24 cellular contexts compared by ENCODE assay signal in genomic region chr4:141080668-141081067, GRCh38. TPM values are rescaled to one million over a fixed set of nuclear protein-coding genes. Genes with fewer than 3 reads are reported as not detected.
"Had no signal": no experiment of that assay in that cellular context is flagged by ENCODE, and none has a peak within 500 bp of the region (broad histone marks: within the 10 kb centered on the region; RNA-seq: fewer than 3 reads in every experiment).

No MANE protein-coding gene starts in this region.

- H3K27me3 ChIP-seq: brain microvascular endothelial cell, left lung, right lobe of liver, uterus had no signal

- H3K4me3 ChIP-seq: left lung, lung, right lobe of liver, skin epidermis, thoracic aorta, uterus had no signal

- DNase-seq: activated CD4-positive, alpha-beta T cell treated with anti-CD3 and anti-CD28 coated beads for 36 hours; activated CD4-positive, CD25-positive, alpha-beta regulatory T cell; activated CD8-positive, alpha-beta memory T cell treated with anti-CD3 and anti-CD28 coated beads, Interleukin-2, amount 10 ng/mL, durations not matched to agents 7 days and 5 days; activated CD8-positive, alpha-beta T cell treated with anti-CD3 and anti-CD28 coated beads, Interleukin-2, amount 10 ng/mL, durations not matched to agents 7 days and 5 days; activated naive CD4-positive, alpha-beta T cell; activated T-cell treated with anti-CD3 and anti-CD28 coated beads, Interleukin-2, amount 50 U/mL, for 72 hours; brain microvascular endothelial cell; endodermal cell; foreskin melanocyte; left lung; mesendoderm; natural killer cell; right lobe of liver; stimulated activated CD4-positive, alpha-beta T cell treated with anti-CD3 and anti-CD28 coated beads, Interleukin-12 subunit alpha, Interleukin-12 subunit beta, amount 100 ng/mL, for 4 hours; stimulated activated CD4-positive, alpha-beta T cell treated with anti-CD3 and anti-CD28 coated beads, Interleukin-4, amount 100 ng/mL, for 24 hours; T-cell; trophoblast cell; uterus had no signal

- H3K4me1 ChIP-seq: left lung, right lobe of liver had no signal

- H3K36me3 ChIP-seq: brain microvascular endothelial cell, left lung, right lobe of liver, thoracic aorta, uterus had no signal

- H3K9me3 ChIP-seq: left lung, right lobe of liver, thoracic aorta, uterus had no signal

- ATAC-seq: activated CD4-positive, alpha-beta T cell treated with anti-CD3 and anti-CD28 coated beads for 36 hours; activated CD8-positive, alpha-beta memory T cell treated with anti-CD3 and anti-CD28 coated beads, Interleukin-2, amount 10 ng/mL, durations not matched to agents 7 days and 5 days; activated CD8-positive, alpha-beta T cell treated with anti-CD3 and anti-CD28 coated beads, Interleukin-2, amount 10 ng/mL, durations not matched to agents 7 days and 5 days; activated T-cell treated with anti-CD3 and anti-CD28 coated beads, Interleukin-2, amount 50 U/mL, for 72 hours; esophagus mucosa; left lung; natural killer cell; right lobe of liver; stimulated activated effector memory CD8-positive, alpha-beta T cell treated with anti-CD3 and anti-CD28 coated beads, Interleukin-12 subunit alpha, Interleukin-12 subunit beta, amount 100 ng/mL, for 72 hours; T-cell had no signal

- H3K27ac ChIP-seq: brain microvascular endothelial cell, left lung, right lobe of liver, skin epidermis, thoracic aorta had no signal

RNA-seq across cellular contexts. Expression of gene RNF150, which starts 52.6 kb away (rescaled TPM):
- total RNA-seq: activated CD8-positive, alpha-beta T cell treated with anti-CD3 and anti-CD28 coated beads, Interleukin-2, amount 10 ng/mL, durations not matched to agents 7 days and 5 days; T-helper 2 cell treated with Interferon-gamma antibody and Interleukin-4, amounts not matched to agents 100 ng/mL and 5 ng/mL, for 36 hours had no signal
